In genomic region chr18:79272916-79273315, GRCh38 we compare ENCODE assay signal across 23 cellular contexts.
A peak's percentile ranks its signal among the peaks of the same experiment; 100 is the strongest.
DNase-seq lines count a peak whose midpoint lies in the region; ATAC-seq and TF ChIP-seq lines count a peak whose summit lies in the region.
"Had no signal": no experiment of that assay in that cellular context is flagged by ENCODE, and none has a peak within 500 bp of the region (broad histone marks: within the 10 kb centered on the region; RNA-seq: fewer than 3 reads in every experiment).

No MANE protein-coding gene starts in this region.

- H3K27me3 ChIP-seq in CD4-positive, CD25-positive, alpha-beta regulatory T cell (ENCODE audit: control insufficient read depth, insufficient read depth, low read length), result no peaks in the 10 kb centered on the region
- H3K27me3 ChIP-seq: BLaER1 treated with 17β-estradiol and CSF1 and Interleukin-3, amounts not matched to agents 10 nM and 100 nM had no signal

- no peak overlapping the region for H3K4me3 ChIP-seq in CD4-positive, CD25-positive, alpha-beta regulatory T cell (ENCODE audit: low read depth, low read length)
- H3K4me3 ChIP-seq: A549; BLaER1 treated with 17β-estradiol and CSF1 and Interleukin-3, amounts not matched to agents 10 nM and 100 nM had no signal

- H3K4me1 Mint-ChIP-seq in CD4-positive, CD25-positive, alpha-beta regulatory T cell, result peaks cover 16 to 23% (median 18%) of the 10 kb centered on the region in 4 donors

- H3K4me1 ChIP-seq in CD4-positive, CD25-positive, alpha-beta regulatory T cell (ENCODE audit: control insufficient read depth, insufficient read depth, low read length, poor library complexity, severe bottlenecking), result no peaks in the 10 kb centered on the region
- H3K4me1 ChIP-seq: A549 had no signal

- TF ChIP-seq CTCF in GM10248 (IDR thresholded peaks at IDR 0.05; ENCODE audit: control extremely low read depth, extremely low read depth, low read depth, missing control alignments), result no peak

- CTCF ChIA-PET in GM10248 (lab: Yijun Ruan, JAX), result no interaction called here

- no peak overlapping the region for H3K4me3 Mint-ChIP-seq in CD4-positive, CD25-positive, alpha-beta regulatory T cell
- H3K4me3 Mint-ChIP-seq: B cell; CD4-positive, alpha-beta memory T cell; CD8-positive, alpha-beta memory T cell had no signal

- no peak overlapping the region for H3K27ac ChIP-seq in CD4-positive, CD25-positive, alpha-beta regulatory T cell (ENCODE audit: insufficient read depth, low read length, poor library complexity, severe bottlenecking)
- H3K27ac ChIP-seq: 22Rv1; A549; BLaER1 treated with 17β-estradiol and CSF1 and Interleukin-3, amounts not matched to agents 10 nM and 100 nM; C4-2B had no signal

- no peak for ATAC-seq in CD4-positive, CD25-positive, alpha-beta regulatory T cell (ENCODE audit: low read depth in 2 of 2)
- ATAC-seq in GM19463 (IDR thresholded peaks at IDR 0.05; ENCODE audit: unreplicated experiment), result no peak
- ATAC-seq: A549 had no signal

- no peaks in the 10 kb centered on the region for H3K27me3 Mint-ChIP-seq in CD4-positive, CD25-positive, alpha-beta regulatory T cell
- H3K27me3 Mint-ChIP-seq: B cell; CD4-positive, alpha-beta memory T cell; CD8-positive, alpha-beta memory T cell had no signal

- peak overlapping the region in 2 of 3 donors; percentile 9 to 65 for H3K27ac Mint-ChIP-seq in CD4-positive, CD25-positive, alpha-beta regulatory T cell
- H3K27ac Mint-ChIP-seq: B cell had no signal

- no peak for DNase-seq in CD4-positive, CD25-positive, alpha-beta regulatory T cell
- DNase-seq in dermis microvascular lymphatic vessel endothelial cell (ENCODE audit: low read depth in 2 of 2) (peak; percentile 82 to 83), lung microvascular endothelial cell (ENCODE audit: low read depth in 2 of 2) (peak; percentile 56 to 93), pulmonary artery endothelial cell (ENCODE audit: low read depth, low spot score) (peak; percentile 22), GM10248 (ENCODE audit: extremely low spot score) (no peak), NCI-H82 (lab: John Stamatoyannopoulos, UW) (no peak)
- DNase-seq: AML-193; CD4-positive, alpha-beta memory T cell; CD8-positive, alpha-beta memory T cell; COR-L47; DMS 273 treated with DMSO at 0.1 percent for 48 hours; DMS153; DMS53; DMS79; DND-41; EL; GDM1 had no signal

- peaks cover 0 to 3% (median 0%) of the 10 kb centered on the region in 7 donors for H3K9me3 Mint-ChIP-seq in CD4-positive, CD25-positive, alpha-beta regulatory T cell

- H3K36me3 ChIP-seq in CD4-positive, CD25-positive, alpha-beta regulatory T cell (ENCODE audit: control insufficient read depth, insufficient read depth, low read length), result peaks cover 11% of the 10 kb centered on the region

- H3K36me3 Mint-ChIP-seq in CD4-positive, CD25-positive, alpha-beta regulatory T cell, result peaks cover 44% of the 10 kb centered on the region

- POLR2A ChIA-PET in GM10248 (lab: Yijun Ruan, JAX), result no interaction called here

- H3K9me3 ChIP-seq in CD4-positive, CD25-positive, alpha-beta regulatory T cell (ENCODE audit: control insufficient read depth in 2 of 2, low read length in 2 of 2), result no peaks in the 10 kb centered on the region
- H3K9me3 ChIP-seq: A549 had no signal

Comparison
In these comparisons a context has a peak if more than half of its experiments do, and no peak if none do; other contexts are left out.
1. DNase-seq: peak in dermis microvascular lymphatic vessel endothelial cell (2 of 2), lung microvascular endothelial cell (2 of 2) and pulmonary artery endothelial cell (single experiment); none in CD4-positive, CD25-positive, alpha-beta regulatory T cell (0 of 3), GM10248 (single experiment) and NCI-H82 (single experiment).